ENCODE assay signal across 20 cellular contexts in genomic region chr7:129512192-129512591, GRCh38. TPM values are rescaled to one million over a fixed set of nuclear protein-coding genes. Genes with fewer than 3 reads are reported as not detected.
DNase-seq lines count a peak whose midpoint lies in the region; ATAC-seq and TF ChIP-seq lines count a peak whose summit lies in the region.
"Had no signal": no experiment of that assay in that cellular context is flagged by ENCODE, and none has a peak within 500 bp of the region (broad histone marks: within the 10 kb centered on the region; RNA-seq: fewer than 3 reads in every experiment).

No MANE protein-coding gene starts in this region.

- H3K14ac ChIP-seq in neuronal stem cell (ENCODE audit: low read length) = no peak overlapping the region

- no peaks in the 10 kb centered on the region for H3K36me3 Mint-ChIP-seq in GM23338 (ENCODE audit: low read depth)
- no peaks in the 10 kb centered on the region for H3K36me3 Mint-ChIP-seq in endodermal cell (ENCODE audit: low read depth)
- H3K36me3 Mint-ChIP-seq: CD14-positive monocyte; CD4-positive, alpha-beta memory T cell had no signal

- H4K20me1 ChIP-seq in GM23338 (replicated peaks; ENCODE audit: insufficient read depth) (no peaks in the 10 kb centered on the region), MM.1S (ENCODE audit: insufficient read depth, low read length) (no peaks in the 10 kb centered on the region)
- H4K20me1 ChIP-seq: BLaER1 had no signal

- no peak overlapping the region for H3K4ac ChIP-seq in neuronal stem cell (ENCODE audit: low read length)

- no peak for DNase-seq in GM23338 (ENCODE audit: low spot score)
- peak; percentile 2 for DNase-seq in MM.1S
- DNase-seq in endodermal cell = peak; percentile 49
- DNase-seq in neuronal stem cell (ENCODE audit: low spot score) = no peak
- DNase-seq in vagina (ENCODE audit: extremely low spot score in 2 of 2) = no peak
- DNase-seq in cerebellar nuclear complex (lab: John Stamatoyannopoulos, UW) = no peak
- DNase-seq in SHP77 (lab: John Stamatoyannopoulos, UW) = no peak
- DNase-seq in DMS79 treated with DMSO at 0.1 percent for 48 hours (lab: John Stamatoyannopoulos, UW) = no peak
- DNase-seq: CD4-positive, alpha-beta memory T cell; COR-L47; DMS 273 treated with DMSO at 0.1 percent for 48 hours; DMS53; GM23248; H7; HFFc6; KG1 had no signal

- no peak overlapping the region for H4K8ac ChIP-seq in neuronal stem cell (ENCODE audit: low read depth, low read length)

- no peak overlapping the region for H4K91ac ChIP-seq in neuronal stem cell (ENCODE audit: low read depth, low read length, poor library complexity)

- H3K36me3 ChIP-seq in GM23338 (ENCODE audit: insufficient read depth) (no peaks in the 10 kb centered on the region), MM.1S (replicated peaks; ENCODE audit: insufficient read depth, low read length) (no peaks in the 10 kb centered on the region), endodermal cell (ENCODE audit: control insufficient read depth, insufficient read depth, low read length) (no peaks in the 10 kb centered on the region), neuronal stem cell (replicated peaks in 1 of 2; ENCODE audit: control insufficient read depth in 2 of 2, insufficient read depth in 2 of 2, low read length in 2 of 2) (no peaks in the 10 kb centered on the region), vagina (no peaks in the 10 kb centered on the region)
- H3K36me3 ChIP-seq: BLaER1 had no signal

- H2BK5ac ChIP-seq in neuronal stem cell (ENCODE audit: low read length) = no peak overlapping the region

- 55 to 85% methylated on average over 2 to 8 of the region's 8 CpGs for WGBS in endodermal cell (ENCODE audit: insufficient coverage in 1 of 2, insufficient read length in 1 of 2), 2 experiments
- WGBS in neuronal stem cell (ENCODE audit: extremely low coverage in 2 of 2, insufficient read length in 2 of 2, insufficient replicate concordance in 1 of 2), 2 donors = no CpG with 5 or more reads among the region's 8 CpGs

- H2BK15ac ChIP-seq in neuronal stem cell (ENCODE audit: low read length) = no peak overlapping the region

- H3K27me3 Mint-ChIP-seq in GM23338 (ENCODE audit: insufficient read depth, low read depth, poor library complexity) (peaks cover 12% of the 10 kb centered on the region), endodermal cell (ENCODE audit: insufficient read depth) (no peaks in the 10 kb centered on the region)
- H3K27me3 Mint-ChIP-seq: CD4-positive, alpha-beta memory T cell; IgD-negative memory B cell had no signal

- H3K4me3 ChIP-seq in GM23338 = no peak overlapping the region
- H3K4me3 ChIP-seq in MM.1S (ENCODE audit: low read length) = no peak overlapping the region
- no peak overlapping the region for H3K4me3 ChIP-seq in endodermal cell (ENCODE audit: low read length)
- H3K4me3 ChIP-seq in neuronal stem cell (ENCODE audit: low read length in 2 of 2) = no peak overlapping the region
- no peak overlapping the region for H3K4me3 ChIP-seq in vagina
- H3K4me3 ChIP-seq: BLaER1, GM23248 had no signal

- H3K79me2 ChIP-seq in GM23338 (replicated peaks; ENCODE audit: insufficient read depth) (no peaks in the 10 kb centered on the region), MM.1S (ENCODE audit: low read length) (no peaks in the 10 kb centered on the region)

- H3K27ac ChIP-seq in GM23338 (ENCODE audit: low read depth) (no peak overlapping the region), MM.1S (ENCODE audit: low read length) (no peak overlapping the region), endodermal cell (ENCODE audit: low read depth, low read length) (no peak overlapping the region), neuronal stem cell (replicated peaks; ENCODE audit: low read length) (no peak overlapping the region), vagina (no peak overlapping the region)
- H3K27ac ChIP-seq: BLaER1, GM23248 had no signal

- TF ChIP-seq CTCF in GM23338 (conservative IDR thresholded peaks at IDR 0.05; ENCODE audit: low read depth in 2 of 2) (no peak), MM.1S (IDR thresholded peaks at IDR 0.05; ENCODE audit: low read length) (no peak), endodermal cell (conservative IDR thresholded peaks at IDR 0.05) (no peak), vagina (IDR thresholded peaks at IDR 0.05) (no peak)

- H3K18ac ChIP-seq in neuronal stem cell (ENCODE audit: low read length) = no peak overlapping the region

- H3F3A ChIP-seq in GM23338 (replicated peaks; ENCODE audit: low read depth) (0 out of 2 replicates have a peak, but pooled peaks cover 2% of the 10 kb centered on the region), MM.1S (ENCODE audit: insufficient read depth, low read length) (no peaks in the 10 kb centered on the region)

- no peak overlapping the region for H2AK5ac ChIP-seq in neuronal stem cell (ENCODE audit: low read depth, low read length)

- H2AFZ ChIP-seq in GM23338 = peak overlapping the region; percentile 9
- H2AFZ ChIP-seq in MM.1S (ENCODE audit: low read length) = no peak overlapping the region
- peak overlapping the region; percentile 16 for H2AFZ ChIP-seq in neuronal stem cell (ENCODE audit: low read length)
- H2AFZ ChIP-seq: GM23248 had no signal

- H3K4me2 ChIP-seq in GM23338 (no peak overlapping the region), MM.1S (ENCODE audit: low read depth, low read length) (no peak overlapping the region), neuronal stem cell (ENCODE audit: insufficient read depth, low read length, poor library complexity, severe bottlenecking) (no peak overlapping the region)
- H3K4me2 ChIP-seq: BLaER1 had no signal

- H3K4me3 Mint-ChIP-seq in GM23338 (no peak overlapping the region), endodermal cell (no peak overlapping the region)
- H3K4me3 Mint-ChIP-seq: CD14-positive monocyte; CD4-positive, alpha-beta memory T cell; HFFc6; IgD-negative memory B cell had no signal

- H3K27ac Mint-ChIP-seq in GM23338 (no peak overlapping the region), endodermal cell (no peak overlapping the region)
- H3K27ac Mint-ChIP-seq: CD14-positive monocyte, HFFc6 had no signal

- H3K23ac ChIP-seq in neuronal stem cell (ENCODE audit: low read depth, low read length, poor library complexity) = no peak overlapping the region

- H3K9me3 ChIP-seq in MM.1S (replicated peaks; ENCODE audit: insufficient read depth, low read length) (no peaks in the 10 kb centered on the region), endodermal cell (ENCODE audit: control insufficient read depth, low read length) (no peaks in the 10 kb centered on the region), neuronal stem cell (replicated peaks in 1 of 2; ENCODE audit: control insufficient read depth in 2 of 2, insufficient read depth in 1 of 2, low read depth in 1 of 2, low read length in 2 of 2) (peaks cover 0 to 1% of the 10 kb centered on the region in 2 donors), vagina (no peaks in the 10 kb centered on the region)
- H3K9me3 ChIP-seq: BLaER1 had no signal

- H3K27me3 ChIP-seq in GM23338 (ENCODE audit: insufficient read depth) (no peaks in the 10 kb centered on the region), MM.1S (replicated peaks; ENCODE audit: insufficient read depth, low read length) (no peaks in the 10 kb centered on the region), endodermal cell (ENCODE audit: control insufficient read depth, insufficient read depth, low read length, poor library complexity, severe bottlenecking) (no peaks in the 10 kb centered on the region), neuronal stem cell (ENCODE audit: control insufficient read depth in 3 of 3, insufficient read depth in 3 of 3, low read depth in 1 of 3, low read length in 3 of 3) (peaks cover 0 to 6% (median 0%) of the 10 kb centered on the region in 3 experiments), vagina (no peaks in the 10 kb centered on the region)
- H3K27me3 ChIP-seq: BLaER1 had no signal

- H3K9me3 Mint-ChIP-seq in GM23338 (peaks cover 4% of the 10 kb centered on the region; the same call in 2 of the 3 replicates), endodermal cell (peaks cover 6% of the 10 kb centered on the region)
- H3K9me3 Mint-ChIP-seq: HFFc6 had no signal

- H3K4me1 ChIP-seq in GM23338 (ENCODE audit: insufficient read depth) (peaks cover 11% of the 10 kb centered on the region; the same call in 1 of the 2 replicates), MM.1S (ENCODE audit: low read length) (no peaks in the 10 kb centered on the region), endodermal cell (ENCODE audit: control insufficient read depth, insufficient read depth, low read length) (no peaks in the 10 kb centered on the region), neuronal stem cell (ENCODE audit: control insufficient read depth in 2 of 2, insufficient read depth in 1 of 2, low read depth in 1 of 2, low read length in 2 of 2) (peaks cover 0 to 2% of the 10 kb centered on the region in 2 donors), vagina (no peaks in the 10 kb centered on the region)
- H3K4me1 ChIP-seq: BLaER1 had no signal

- no peak overlapping the region for H2BK12ac ChIP-seq in neuronal stem cell (ENCODE audit: low read length)

- intact Hi-C loops in vagina (cut with DNase I) = no loop called here

- TF ChIP-seq POLR2A in vagina (IDR thresholded peaks at IDR 0.05) = no peak

- H3K9ac ChIP-seq in MM.1S (ENCODE audit: low read length) (no peak overlapping the region), endodermal cell (ENCODE audit: extremely low read depth, low read length, poor library complexity, severe bottlenecking) (no peak overlapping the region), neuronal stem cell (ENCODE audit: low read depth, low read length, poor library complexity) (no peak overlapping the region)
- H3K9ac ChIP-seq: BLaER1, GM23248 had no signal

- ATAC-seq in GM23338 = no peak
- ATAC-seq: HCT116 had no signal

- no peak overlapping the region for H2BK120ac ChIP-seq in neuronal stem cell (ENCODE audit: low read depth, low read length)

- no peaks in the 10 kb centered on the region for H3K9me2 ChIP-seq in GM23338 (ENCODE audit: insufficient read depth)
- no peaks in the 10 kb centered on the region for H3K9me2 ChIP-seq in MM.1S (replicated peaks; ENCODE audit: insufficient read depth, low read length)

- no peaks in the 10 kb centered on the region for H3K79me1 ChIP-seq in neuronal stem cell (ENCODE audit: low read depth, low read length)

- H3K4me1 Mint-ChIP-seq in GM23338 = peaks cover 17% of the 10 kb centered on the region; the same call in 2 of the 3 replicates
- no peaks in the 10 kb centered on the region for H3K4me1 Mint-ChIP-seq in endodermal cell
- H3K4me1 Mint-ChIP-seq: CD14-positive monocyte; CD4-positive, alpha-beta memory T cell had no signal

TF ChIP-seq in GM23338, 12 proteins besides CTCF, POLR2A, EP300 and RAD21 (continues in another document):
- TF ChIP-seq EZH2 (IDR thresholded peaks at IDR 0.05; ENCODE audit: low read depth, unreplicated experiment) = no peak

RNA-seq across cellular contexts. Expression of gene SMKR1, which starts 9.9 kb away (rescaled TPM):
- 0.70 TPM in 1 of 2 replicates, not detected in the other for total RNA-seq in GM23338 (2014; rRNA removed; shearing (Covaris generic))
- 1.7 and 2.1 TPM in 2 replicates for polyA plus RNA-seq in GM23338 (2016; fragmentation: Nextera tagmentation; extraction: Ambion mirVana)
- total RNA-seq in endodermal cell (under 1 TPM; 0.55 to 0.97 TPM), vagina (not detected)
- 0.71 TPM for polyA plus RNA-seq in endodermal cell (2013, experiment 1 of 2)
- 0.87 TPM for polyA plus RNA-seq in endodermal cell (2013, experiment 2 of 2)
- 3.5 TPM for polyA plus RNA-seq in neuronal stem cell (2013, experiment 1 of 2)
- polyA plus RNA-seq in neuronal stem cell (2013, experiment 2 of 2) = 3.6 TPM
- total RNA-seq: GM23248, H7, HFFc6 had no signal
- polyA plus RNA-seq: CD14-positive monocyte had no signal

Comparison
In these comparisons a context has a peak if more than half of its experiments do, and no peak if none do; other contexts are left out.
1. DNase-seq: peak in MM.1S (single experiment) and endodermal cell (single experiment); none in GM23338 (single experiment), neuronal stem cell (single experiment), vagina (0 of 2), cerebellar nuclear complex (0 of 2), SHP77 (0 of 2) and DMS79 treated with DMSO at 0.1 percent for 48 hours (single experiment).